In the genomic region with DNA sequence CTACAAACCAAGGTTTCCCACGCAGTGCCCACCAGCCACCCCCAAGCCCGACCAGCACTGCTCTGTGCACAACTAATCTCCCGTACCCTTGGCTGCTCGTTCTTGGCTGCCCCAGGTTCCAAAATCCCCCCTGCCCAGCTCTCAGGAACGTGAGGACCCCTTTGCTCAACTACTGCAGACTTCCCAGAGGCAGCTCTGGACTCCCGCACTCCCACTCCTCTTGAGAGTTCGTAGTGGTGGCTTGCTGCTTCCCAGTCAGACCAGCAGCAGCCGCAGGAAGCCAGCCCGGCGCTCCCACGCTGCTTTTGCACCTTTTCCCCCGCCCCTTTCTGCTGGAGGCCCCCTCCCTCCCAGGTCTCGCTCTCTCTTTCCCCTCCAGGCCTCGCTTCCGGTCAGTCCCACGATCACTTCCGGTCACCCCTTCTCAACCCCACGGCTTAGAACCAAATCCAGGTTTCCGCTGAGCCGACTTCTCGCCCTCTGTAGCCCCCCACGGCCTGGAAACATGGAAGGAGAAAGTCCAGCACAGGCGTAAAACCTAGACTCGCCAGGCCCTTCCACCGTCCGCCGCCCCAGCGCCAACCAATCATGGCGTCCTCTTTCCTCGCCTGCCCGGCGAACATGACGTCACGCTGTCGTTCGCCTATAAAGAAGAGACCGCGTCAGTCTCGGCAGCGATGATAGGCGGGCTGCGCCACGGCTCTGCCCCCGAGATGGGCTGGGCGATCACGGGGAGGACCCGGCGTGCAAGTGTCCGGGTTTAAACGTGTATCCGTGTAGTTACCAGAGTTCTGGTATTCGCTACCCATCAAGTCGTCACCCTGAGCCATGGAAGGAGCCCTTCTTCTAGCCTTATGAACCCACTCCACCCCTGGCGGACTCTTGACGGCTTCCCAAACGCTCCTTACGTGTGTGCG, we compare ENCODE assay signal across 8 cellular contexts.
DNase-seq lines count a peak whose midpoint lies in the region; ATAC-seq and TF ChIP-seq lines count a peak whose summit lies in the region.

A gene with protein sequence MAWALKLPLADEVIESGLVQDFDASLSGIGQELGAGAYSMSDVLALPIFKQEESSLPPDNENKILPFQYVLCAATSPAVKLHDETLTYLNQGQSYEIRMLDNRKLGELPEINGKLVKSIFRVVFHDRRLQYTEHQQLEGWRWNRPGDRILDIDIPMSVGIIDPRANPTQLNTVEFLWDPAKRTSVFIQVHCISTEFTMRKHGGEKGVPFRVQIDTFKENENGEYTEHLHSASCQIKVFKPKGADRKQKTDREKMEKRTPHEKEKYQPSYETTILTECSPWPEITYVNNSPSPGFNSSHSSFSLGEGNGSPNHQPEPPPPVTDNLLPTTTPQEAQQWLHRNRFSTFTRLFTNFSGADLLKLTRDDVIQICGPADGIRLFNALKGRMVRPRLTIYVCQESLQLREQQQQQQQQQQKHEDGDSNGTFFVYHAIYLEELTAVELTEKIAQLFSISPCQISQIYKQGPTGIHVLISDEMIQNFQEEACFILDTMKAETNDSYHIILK (minus strand): TSS at position 621 of the 917 bp plus-strand sequence. CDS start 713 bp downstream, outside the sequence.

- CTCF ChIA-PET in HEK293T (lab: Yijun Ruan, JAX), result no interaction called here

- peak; percentile 94 for ATAC-seq in SK-N-SH treated with all-trans-retinoic acid at 6 μM for 48 hours

- DNase-seq in GM03348 (ENCODE audit: low spot score) (peak; percentile 98), HEK293T (ENCODE audit: extremely low spot score) (peak; percentile 92), NAMALWA (ENCODE audit: low spot score) (peak; percentile 96), germinal center (ENCODE audit: low spot score) (peak; percentile 96), non-pigmented ciliary epithelial cell (ENCODE audit: low read depth) (peak; percentile 81), substantia nigra (lab: John Stamatoyannopoulos, UW) (peak; percentile 70 to 98 (median 92))
- peak; percentile 94 for DNase-seq in activated naive CD4-positive, alpha-beta T cell treated with anti-CD3 and anti-CD28 coated beads, Interleukin-2, amount 50 U/mL, for 16 hours

- POLR2A ChIA-PET in HEK293T (lab: Yijun Ruan, JAX), result interaction anchor here (0.7 to 1.5 kb wide), 4 partner anchors 11 to 89 kb away, joined by 3 to 5 read pairs (median 4); partner anchors contain the start of genes CSRNP2 and POU6F1

- peak within 1 kb of the TSS; percentile 97 for H3K27ac ChIP-seq in substantia nigra (ENCODE audit: low read depth, low read length, poor library complexity, severe bottlenecking)

TF ChIP-seq in HEK293T, 16 proteins besides CTCF, POLR2A, EP300 and RAD21:
- TF ChIP-seq ZNF384 (IDR thresholded peaks at IDR 0.05) (no peak), FOXA1 (IDR thresholded peaks at IDR 0.05) (no peak), SUZ12 (IDR thresholded peaks at IDR 0.05) (no peak), BHLHE40 (IDR thresholded peaks at IDR 0.05; ENCODE audit: borderline replicate concordance) (no peak), FOXK2 (IDR thresholded peaks at IDR 0.05) (no peak), ELF4 (IDR thresholded peaks at IDR 0.05) (0 out of 2 replicates have a peak, but pooled peaks have one; percentile 54), CTBP1 (IDR thresholded peaks at IDR 0.05; ENCODE audit: borderline replicate concordance) (no peak), HDGF (IDR thresholded peaks at IDR 0.05; ENCODE audit: borderline replicate concordance) (0 out of 2 replicates have a peak, but pooled peaks have one; percentile 34), SP1 (IDR thresholded peaks at IDR 0.05) (no peak), LEF1 (IDR thresholded peaks at IDR 0.05; ENCODE audit: borderline replicate concordance) (no peak), ARNT (IDR thresholded peaks at IDR 0.05) (no peak), PKNOX1 (IDR thresholded peaks at IDR 0.05) (peak; percentile 92), FOXM1 (IDR thresholded peaks at IDR 0.05; ENCODE audit: borderline replicate concordance) (no peak), L3MBTL2 (conservative IDR thresholded peaks at IDR 0.05) (peak; percentile 83), NFRKB (IDR thresholded peaks at IDR 0.05) (no peak), TARDBP (IDR thresholded peaks at IDR 0.05) (no peak)

TF ChIP-seq in SK-N-SH treated with all-trans-retinoic acid at 6 μM for 48 hours, 23 proteins besides CTCF, POLR2A, EP300 and RAD21:
- TF ChIP-seq ESRRG (CRISPR knock-in tag; IDR thresholded peaks at IDR 0.05) (no peak), ARNTL (CRISPR knock-in tag; IDR thresholded peaks at IDR 0.05; ENCODE audit: borderline replicate concordance, low read depth) (no peak), ZNF565 (CRISPR knock-in tag; conservative IDR thresholded peaks at IDR 0.05; ENCODE audit: low read depth) (no peak), CSDC2 (CRISPR knock-in tag; IDR thresholded peaks at IDR 0.05) (no peak), ISL1 (CRISPR knock-in tag; IDR thresholded peaks at IDR 0.05) (no peak), SNAI2 (CRISPR knock-in tag; IDR thresholded peaks at IDR 0.05) (no peak), OSR1 (CRISPR knock-in tag; IDR thresholded peaks at IDR 0.05) (no peak), ZC3H10 (CRISPR knock-in tag; IDR thresholded peaks at IDR 0.05) (no peak), ZFP3 (CRISPR knock-in tag; IDR thresholded peaks at IDR 0.05) (no peak)
- TF ChIP-seq, protein P1, sequence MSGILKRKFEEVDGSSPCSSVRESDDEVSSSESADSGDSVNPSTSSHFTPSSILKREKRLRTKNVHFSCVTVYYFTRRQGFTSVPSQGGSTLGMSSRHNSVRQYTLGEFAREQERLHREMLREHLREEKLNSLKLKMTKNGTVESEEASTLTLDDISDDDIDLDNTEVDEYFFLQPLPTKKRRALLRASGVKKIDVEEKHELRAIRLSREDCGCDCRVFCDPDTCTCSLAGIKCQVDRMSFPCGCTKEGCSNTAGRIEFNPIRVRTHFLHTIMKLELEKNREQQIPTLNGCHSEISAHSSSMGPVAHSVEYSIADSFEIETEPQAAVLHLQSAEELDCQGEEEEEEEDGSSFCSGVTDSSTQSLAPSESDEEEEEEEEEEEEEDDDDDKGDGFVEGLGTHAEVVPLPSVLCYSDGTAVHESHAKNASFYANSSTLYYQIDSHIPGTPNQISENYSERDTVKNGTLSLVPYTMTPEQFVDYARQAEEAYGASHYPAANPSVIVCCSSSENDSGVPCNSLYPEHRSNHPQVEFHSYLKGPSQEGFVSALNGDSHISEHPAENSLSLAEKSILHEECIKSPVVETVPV (CRISPR knock-in tag; IDR thresholded peaks at IDR 0.05), result peak; percentile 62; the same call in 1 of the 2 replicates
- TF ChIP-seq, protein P2, sequence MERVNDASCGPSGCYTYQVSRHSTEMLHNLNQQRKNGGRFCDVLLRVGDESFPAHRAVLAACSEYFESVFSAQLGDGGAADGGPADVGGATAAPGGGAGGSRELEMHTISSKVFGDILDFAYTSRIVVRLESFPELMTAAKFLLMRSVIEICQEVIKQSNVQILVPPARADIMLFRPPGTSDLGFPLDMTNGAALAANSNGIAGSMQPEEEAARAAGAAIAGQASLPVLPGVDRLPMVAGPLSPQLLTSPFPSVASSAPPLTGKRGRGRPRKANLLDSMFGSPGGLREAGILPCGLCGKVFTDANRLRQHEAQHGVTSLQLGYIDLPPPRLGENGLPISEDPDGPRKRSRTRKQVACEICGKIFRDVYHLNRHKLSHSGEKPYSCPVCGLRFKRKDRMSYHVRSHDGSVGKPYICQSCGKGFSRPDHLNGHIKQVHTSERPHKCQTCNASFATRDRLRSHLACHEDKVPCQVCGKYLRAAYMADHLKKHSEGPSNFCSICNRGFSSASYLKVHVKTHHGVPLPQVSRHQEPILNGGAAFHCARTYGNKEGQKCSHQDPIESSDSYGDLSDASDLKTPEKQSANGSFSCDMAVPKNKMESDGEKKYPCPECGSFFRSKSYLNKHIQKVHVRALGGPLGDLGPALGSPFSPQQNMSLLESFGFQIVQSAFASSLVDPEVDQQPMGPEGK (CRISPR knock-in tag; IDR thresholded peaks at IDR 0.05; ENCODE audit: borderline replicate concordance), result peak; percentile 81; the same call in 1 of the 2 replicates
TF ChIP-seq in SK-N-SH treated with all-trans-retinoic acid at 6 μM for 48 hours: peak in this region for 2.

Comparison
In these comparisons a context has a peak if more than half of its experiments do, and no peak if none do; other contexts are left out.
1. Peak in every context shown above with its lines: DNase-seq, ATAC-seq and H3K27ac ChIP-seq.